Comparison of ENCODE assay signal across 11 cellular contexts in the genomic region with DNA sequence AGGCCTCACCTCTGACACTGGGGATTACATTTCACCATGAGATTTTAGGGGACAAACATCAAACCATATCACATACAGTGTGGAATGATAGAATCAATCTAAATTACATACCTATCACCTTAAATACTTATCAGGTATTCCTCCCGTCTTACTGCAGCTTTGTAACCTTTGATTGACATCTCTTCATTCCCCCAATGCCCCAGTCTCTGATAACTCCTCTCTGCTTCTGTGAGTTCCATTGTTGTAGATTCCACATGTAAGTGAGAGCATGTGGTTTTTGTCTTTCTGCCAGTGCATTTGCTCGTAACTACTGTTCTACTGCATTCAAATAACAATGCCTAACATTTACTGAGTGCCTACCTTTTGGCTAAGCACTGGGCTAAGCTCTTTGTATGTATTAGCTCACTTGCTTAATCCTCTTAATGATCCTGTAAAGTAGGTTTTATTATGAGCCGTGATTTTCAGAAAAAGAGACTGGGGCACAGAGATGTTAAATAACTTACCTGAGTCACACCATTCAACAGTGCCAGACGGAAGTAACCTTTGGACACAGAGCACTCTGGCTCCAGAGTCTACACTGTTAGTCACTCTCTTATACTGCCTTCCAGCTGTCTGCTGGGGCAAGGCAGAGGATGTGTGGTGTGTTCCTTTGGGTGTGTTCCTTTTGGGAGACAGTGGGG.
DNase-seq lines count a peak whose midpoint lies in the region; ATAC-seq and TF ChIP-seq lines count a peak whose summit lies in the region.
"Had no signal": no experiment of that assay in that cellular context is flagged by ENCODE, and none has a peak within 500 bp of the region (broad histone marks: within the 10 kb centered on the region; RNA-seq: fewer than 3 reads in every experiment).

No MANE protein-coding gene starts in this region.

- no peaks in the 10 kb centered on the region for H4K20me1 ChIP-seq in Karpas-422 (ENCODE audit: insufficient read depth, low read depth, low read length)

- POLR2A ChIA-PET in HEK293 (lab: Yijun Ruan, JAX) = no interaction called here

- no peaks in the 10 kb centered on the region for H3K79me2 ChIP-seq in Karpas-422 (ENCODE audit: low read length)

- ATAC-seq in HG03432 (IDR thresholded peaks at IDR 0.05; ENCODE audit: unreplicated experiment) = no peak
- ATAC-seq: activated CD8-positive, alpha-beta memory T cell treated with anti-CD3 and anti-CD28 coated beads, Interleukin-2, amount 10 ng/mL, durations not matched to agents 7 days and 5 days had no signal

- no peak overlapping the region for H3K9ac ChIP-seq in Karpas-422 (ENCODE audit: low read length)

- CTCF ChIA-PET in HEK293 (lab: Yijun Ruan, JAX) = interaction anchor here (0.9 to 1.4 kb wide), 3 partner anchors 8 to 66 kb away, joined by 3 to 5 read pairs (median 3); no protein-coding TSS in a partner anchor

- H3K27ac ChIP-seq in HEK293 (ENCODE audit: extremely low read depth, low read depth, low read length) (no peak overlapping the region), stomach (peak overlapping the region in 2 of 5 donors; percentile 10 to 59), Karpas-422 (ENCODE audit: low read length) (no peak overlapping the region)

- no peak overlapping the region for H3K4me3 ChIP-seq in HEK293 (ENCODE audit: low read depth, low read length)
- H3K4me3 ChIP-seq in stomach = no peak overlapping the region
- no peak overlapping the region for H3K4me3 ChIP-seq in Karpas-422 (ENCODE audit: low read length)

- H2AFZ ChIP-seq in Karpas-422 (ENCODE audit: low read length) = no peak overlapping the region

- H3K9me2 ChIP-seq in Karpas-422 (replicated peaks; ENCODE audit: insufficient read depth, low read length) = no peaks in the 10 kb centered on the region

- WGBS in stomach, 5 donors = 18 to 62% (median 32%) methylated on average over 3 to 4 of the region's 4 CpGs

- no peak for TF ChIP-seq POLR2A in stomach (IDR thresholded peaks at IDR 0.05)

- DNase-seq in SW480 (ENCODE audit: low spot score) (peak; percentile 84), glomerular visceral epithelial cell (ENCODE audit: extremely low spot score) (peak; percentile 50), stomach (peak; percentile 27), Karpas-422 (no peak), dedifferentiated amniotic fluid mesenchymal stem cell (ENCODE audit: extremely low spot score) (no peak)
- DNase-seq: activated CD8-positive, alpha-beta memory T cell treated with anti-CD3 and anti-CD28 coated beads, Interleukin-2, amount 10 ng/mL, durations not matched to agents 7 days and 5 days; amniotic stem cell; DMS79; NCI-H748 treated with DMSO at 0.1 percent for 48 hours had no signal

- intact Hi-C loops in stomach (cut with DNase I; ENCODE audit: low total_unique reads) = no loop called here

- TF ChIP-seq CTCF in HEK293 (tag by site-specific recombination; IDR thresholded peaks at IDR 0.05) (no peak), stomach (IDR thresholded peaks at IDR 0.05) (no peak)

- H3K4me1 ChIP-seq in HEK293 (ENCODE audit: control insufficient read depth, insufficient read depth, low read length) = no peaks in the 10 kb centered on the region
- H3K4me1 ChIP-seq in stomach = no peaks in the 10 kb centered on the region
- no peaks in the 10 kb centered on the region for H3K4me1 ChIP-seq in Karpas-422 (ENCODE audit: low read length)

- H3K4me2 ChIP-seq in Karpas-422 (ENCODE audit: low read depth, low read length, poor library complexity, severe bottlenecking) = no peak overlapping the region

- H3K36me3 ChIP-seq in HEK293 (ENCODE audit: control insufficient read depth in 2 of 2, insufficient read depth in 1 of 2, low read length in 2 of 2) (no peaks in the 10 kb centered on the region), stomach (no peaks in the 10 kb centered on the region), Karpas-422 (ENCODE audit: insufficient read depth, low read length) (no peaks in the 10 kb centered on the region)

- no peaks in the 10 kb centered on the region for H3K9me3 ChIP-seq in HEK293 (ENCODE audit: control insufficient read depth, insufficient read depth, low read depth, low read length)
- H3K9me3 ChIP-seq in stomach = no peaks in the 10 kb centered on the region
- H3K9me3 ChIP-seq in Karpas-422 (ENCODE audit: low read length) = no peaks in the 10 kb centered on the region

- H3K27me3 ChIP-seq in stomach (peaks cover 0 to 4% (median 0%) of the 10 kb centered on the region in 3 donors), Karpas-422 (ENCODE audit: low read length) (no peaks in the 10 kb centered on the region)

- TF ChIP-seq EP300 in stomach (IDR thresholded peaks at IDR 0.05) = no peak

TF ChIP-seq in HEK293, 187 proteins besides CTCF, POLR2A, EP300 and RAD21:
- TF ChIP-seq MEIS1 (CRISPR knock-in tag; IDR thresholded peaks at IDR 0.05; ENCODE audit: borderline replicate concordance) = peak; percentile 77; the same call in 1 of the 2 replicates
- no peak for TF ChIP-seq ZNF624 (tag by site-specific recombination; IDR thresholded peaks at IDR 0.05)
- TF ChIP-seq, protein P1, sequence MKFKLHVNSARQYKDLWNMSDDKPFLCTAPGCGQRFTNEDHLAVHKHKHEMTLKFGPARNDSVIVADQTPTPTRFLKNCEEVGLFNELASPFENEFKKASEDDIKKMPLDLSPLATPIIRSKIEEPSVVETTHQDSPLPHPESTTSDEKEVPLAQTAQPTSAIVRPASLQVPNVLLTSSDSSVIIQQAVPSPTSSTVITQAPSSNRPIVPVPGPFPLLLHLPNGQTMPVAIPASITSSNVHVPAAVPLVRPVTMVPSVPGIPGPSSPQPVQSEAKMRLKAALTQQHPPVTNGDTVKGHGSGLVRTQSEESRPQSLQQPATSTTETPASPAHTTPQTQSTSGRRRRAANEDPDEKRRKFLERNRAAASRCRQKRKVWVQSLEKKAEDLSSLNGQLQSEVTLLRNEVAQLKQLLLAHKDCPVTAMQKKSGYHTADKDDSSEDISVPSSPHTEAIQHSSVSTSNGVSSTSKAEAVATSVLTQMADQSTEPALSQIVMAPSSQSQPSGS (tag by site-specific recombination; IDR thresholded peaks at IDR 0.05; ENCODE audit: low read depth) = no peak

Comparison
In these comparisons a context has a peak if more than half of its experiments do, and no peak if none do; other contexts are left out.
1. DNase-seq: peak in SW480 (single experiment), glomerular visceral epithelial cell (single experiment) and stomach (single experiment); none in Karpas-422 (single experiment) and dedifferentiated amniotic fluid mesenchymal stem cell (single experiment).